Comparison of ENCODE assay signal across 15 cellular contexts in genomic region chr10:28054211-28054888, GRCh38.
A peak's percentile ranks its signal among the peaks of the same experiment; 100 is the strongest.
DNase-seq lines count a peak whose midpoint lies in the region; ATAC-seq and TF ChIP-seq lines count a peak whose summit lies in the region.
"Had no signal": no experiment of that assay in that cellular context is flagged by ENCODE, and none has a peak within 500 bp of the region (broad histone marks: within the 10 kb centered on the region; RNA-seq: fewer than 3 reads in every experiment).

No MANE protein-coding gene starts in this region.

- in situ Hi-C loops in GM13977 (cut with MboI; ENCODE audit: low pct_unique_long_range_greater_than_20kb, low sequenced_read_pairs, unreplicated experiment): no loop called here

- DNase-seq in EH (ENCODE audit: low read depth) (peak; percentile 97), RWPE1 (ENCODE audit: low spot score) (peak; percentile 63), fibroblast of gingiva (ENCODE audit: low read depth) (peak; percentile 96), retinal pigment epithelial cell (ENCODE audit: low read depth) (peak; percentile 79), GF-D8 (lab: John Stamatoyannopoulos, UW) (no peak), GM13977 (ENCODE audit: low spot score) (no peak)
- DNase-seq: activated CD4-positive, alpha-beta T cell treated with anti-CD3 and anti-CD28 coated beads for 4 hours; activated naive CD4-positive, alpha-beta T cell; DMS 273 treated with DMSO at 0.1 percent for 48 hours; lower lobe of right lung; NCI-H187 treated with DMSO at 0.1 percent for 48 hours had no signal

- no peak for ATAC-seq in GM21447 (IDR thresholded peaks at IDR 0.05; ENCODE audit: unreplicated experiment)
- ATAC-seq in HG03571 (IDR thresholded peaks at IDR 0.05; ENCODE audit: unreplicated experiment): no peak
- ATAC-seq: right cardiac atrium, Right ventricle myocardium inferior had no signal

- POLR2A ChIA-PET in RWPE1 (lab: Yijun Ruan, JAX; ENCODE audit: low non-redundant PET): interaction anchor here (0.6 kb wide), 2 partner anchors 35 to 419 kb away, joined by 3 to 6 read pairs; no protein-coding TSS in a partner anchor

- H3K27ac ChIP-seq in RWPE1: peak overlapping the region; percentile 99
- H3K27ac ChIP-seq: lower lobe of right lung had no signal

- CTCF ChIA-PET in RWPE1 (lab: Yijun Ruan, JAX): no interaction called here

- H3K4me3 ChIP-seq in retinal pigment epithelial cell (ENCODE audit: low read length): no peak overlapping the region
- H3K4me3 ChIP-seq: lower lobe of right lung had no signal

- TF ChIP-seq CTCF in RWPE1 (conservative IDR thresholded peaks at IDR 0.05; ENCODE audit: low read depth) (no peak), retinal pigment epithelial cell (conservative IDR thresholded peaks at IDR 0.05; ENCODE audit: low read depth, low read length) (no peak), GM13977 (IDR thresholded peaks at IDR 0.05; ENCODE audit: extremely low read depth, insufficient read depth, missing control alignments) (no peak)

Comparison
In these comparisons a context has a peak if more than half of its experiments do, and no peak if none do; other contexts are left out.
1. DNase-seq: peak in EH (single experiment), RWPE1 (single experiment), fibroblast of gingiva (single experiment) and retinal pigment epithelial cell (single experiment); none in GF-D8 (single experiment) and GM13977 (single experiment).